In genomic region chr9:108274971-108275370, GRCh38 we compare ENCODE assay signal across 26 cellular contexts.
"Had no signal": no experiment of that assay in that cellular context is flagged by ENCODE, and none has a peak within 500 bp of the region (broad histone marks: within the 10 kb centered on the region; RNA-seq: fewer than 3 reads in every experiment).

No MANE protein-coding gene starts in this region.

- H3K4me3 ChIP-seq: breast epithelium, coronary artery, Peyer's patch, SJSA1 had no signal

- DNase-seq: activated CD4-positive, alpha-beta T cell treated with anti-CD3 and anti-CD28 coated beads for 48 hours; activated CD4-positive, alpha-beta T cell treated with anti-CD3 and anti-CD28 coated beads, Interleukin-2, amount 50 U/mL, for 4 hours; activated CD4-positive, CD25-positive, alpha-beta regulatory T cell treated with anti-CD3 and anti-CD28 coated beads, Interleukin-2, amount 50 U/mL, for 72 hours; activated CD8-positive, alpha-beta memory T cell treated with anti-CD3 and anti-CD28 coated beads, Interleukin-2, amount 50 U/mL, for 48 hours; activated CD8-positive, alpha-beta T cell treated with anti-CD3 and anti-CD28 coated beads, Interleukin-2, amount 10 ng/mL, durations not matched to agents 7 days and 5 days; activated naive CD4-positive, alpha-beta T cell treated with anti-CD3 and anti-CD28 coated beads, Interleukin-2, amount 50 U/mL, for 16 hours; activated naive CD8-positive, alpha-beta T cell treated with anti-CD3 and anti-CD28 coated beads, Interleukin-2, amount 10 ng/mL, durations not matched to agents 7 days and 5 days; activated T-cell treated with anti-CD3 and anti-CD28 coated beads, Interleukin-2, amount 50 U/mL, for 1 hour; aorta; central memory CD4-positive, alpha-beta T cell; KG1; NCI-H1048; NCI-H146; NCI-H187 treated with DMSO at 0.1 percent for 48 hours; NCI-H226; NCI-H69; NK-92 treated with Interleukin-12 subunit alpha and Interleukin-12 subunit beta, amount 100 ng/mL, for 24 hours; Peyer's patch; Right ventricle myocardium superior; T-helper 17 cell; T-helper 9 cell had no signal

- H3K36me3 ChIP-seq: breast epithelium, Peyer's patch, SJSA1 had no signal

- H3K9me3 ChIP-seq: breast epithelium, Peyer's patch, SJSA1 had no signal

- H3K4me1 ChIP-seq: breast epithelium had no signal

- ATAC-seq: activated CD8-positive, alpha-beta T cell treated with anti-CD3 and anti-CD28 coated beads, Interleukin-2, amount 10 ng/mL, durations not matched to agents 7 days and 5 days; T-helper 17 cell; WTC11 had no signal

- H3K27ac ChIP-seq: breast epithelium, coronary artery, Peyer's patch, RWPE1, SJSA1 had no signal

- H3K27me3 ChIP-seq: breast epithelium, Peyer's patch, SJSA1 had no signal
